ENCODE assay signal across 8 cellular contexts in genomic region chr2:148020358-148021058, GRCh38. TPM values are rescaled to one million over a fixed set of nuclear protein-coding genes. Genes with fewer than 3 reads are reported as not detected.
DNase-seq lines count a peak whose midpoint lies in the region; ATAC-seq and TF ChIP-seq lines count a peak whose summit lies in the region.

Gene ORC4, minus strand, starts transcription at chr2:148020737. Its CDS starts 44,779 bp downstream, at chr2:147975958.

- H3K4me1 ChIP-seq in PC-3 (ENCODE audit: insufficient read depth, low read length): peaks cover 25% of the 10 kb centered on the region; the same call in 1 of the 2 replicates

- no TSS peak for BruUV-seq in PC-3 (replicated peaks; lab: Mats Ljungman, UMichigan)

- peak within 1 kb of the TSS; percentile 98 for H3K4me2 ChIP-seq in PC-3 (ENCODE audit: low read length)

- peak within 1 kb of the TSS; percentile 87 for H2AFZ ChIP-seq in PC-3 (ENCODE audit: low read length)

- CTCF ChIA-PET in PC-3 (lab: Charles Lee): interaction anchor here (0.5 to 1.2 kb wide), 18 partner anchors 30 to 1552 kb away, joined by 3 to 21 read pairs (median 6); partner anchors contain the start of gene ACVR2A

- no peaks in the 10 kb centered on the region for H3K9me3 ChIP-seq in PC-3 (ENCODE audit: low read length)

- intact Hi-C loops in PC-3 (cut with micrococcal nuclease): loop anchor here (1.0 to 5.0 kb wide), 3 partner anchors 173 to 627 kb away; partner anchors contain the start of gene ACVR2A

- peak within 1 kb of the TSS; percentile 98 for H3K4me3 ChIP-seq in Jurkat, Clone E6-1 (ENCODE audit: low read length)
- peak within 1 kb of the TSS; percentile 99 for H3K4me3 ChIP-seq in PC-3 (ENCODE audit: low read length)
- H3K4me3 ChIP-seq in epithelial cell of proximal tubule (ENCODE audit: low read depth, low read length): peak within 1 kb of the TSS; percentile 78

- peaks cover 34% of the 10 kb centered on the region for H4K20me1 ChIP-seq in PC-3 (ENCODE audit: low read length)

- H3K9ac ChIP-seq in PC-3 (ENCODE audit: low read length): peak within 1 kb of the TSS; percentile 91

- H3K27ac ChIP-seq in PC-3 (ENCODE audit: low read length): peak within 1 kb of the TSS; percentile 59

- peaks cover 91% of the 10 kb centered on the region for H3K79me2 ChIP-seq in PC-3 (ENCODE audit: low read length)

- ATAC-seq in GM21619 (IDR thresholded peaks at IDR 0.05; ENCODE audit: unreplicated experiment) (peak; percentile 73), PC-3 (peak; percentile 87)

- DNase-seq in DMS53 treated with DMSO at 0.1 percent for 48 hours (lab: John Stamatoyannopoulos, UW; ENCODE audit: unreplicated experiment) (peak; percentile 58), PC-3 (peak; percentile 99), activated T-cell treated with anti-CD3 and anti-CD28 coated beads for 48 hours (ENCODE audit: low read depth) (peak; percentile 88), epithelial cell of proximal tubule (ENCODE audit: low read depth) (peak; percentile 93), mucosa of gallbladder (ENCODE audit: low spot score) (peak; percentile 99)
- peak; percentile 99 for DNase-seq in Jurkat, Clone E6-1 (ENCODE audit: low read depth, low spot score)
- DNase-seq in stimulated activated CD8-positive, alpha-beta memory T cell treated with anti-CD3 and anti-CD28 coated beads, Interleukin-4, amount 100 ng/mL, for 4 hours (ENCODE audit: low read depth in 2 of 2, low spot score in 1 of 2): peak; percentile 91 to 97

- H3K27me3 ChIP-seq in PC-3 (ENCODE audit: low read length): no peaks in the 10 kb centered on the region

- H3K9me2 ChIP-seq in PC-3 (replicated peaks; ENCODE audit: low read length): no peaks in the 10 kb centered on the region

- no peaks in the 10 kb centered on the region for H3K36me3 ChIP-seq in PC-3 (ENCODE audit: low read depth, low read length)

- POLR2A ChIA-PET in PC-3 (lab: Charles Lee; ENCODE audit: unreplicated experiment): interaction anchor here (0.6 to 0.9 kb wide), 14 partner anchors 17 to 1507 kb away, joined by 3 to 21 read pairs (median 5); no protein-coding TSS in a partner anchor

- TF ChIP-seq CTCF in PC-3 (conservative IDR thresholded peaks at IDR 0.05; ENCODE audit: low read depth, low read length) (peak; percentile 62), epithelial cell of proximal tubule (conservative IDR thresholded peaks at IDR 0.05; ENCODE audit: low read depth, low read length) (peak; percentile 62)

- no peaks in the 10 kb centered on the region for H3F3A ChIP-seq in PC-3 (ENCODE audit: low read length, unreplicated experiment)

RNA-seq across cellular contexts. Expression of gene ORC4, which starts in this region (rescaled TPM):
- polyA plus RNA-seq in Jurkat, Clone E6-1 (2012; ENCODE audit: insufficient read depth, insufficient read length): 28.3 TPM
- total RNA-seq in PC-3 (2014; rRNA removed) (34.6 and 65.9 TPM in 2 replicates), epithelial cell of proximal tubule (39.0 and 39.8 TPM in 2 replicates), mucosa of gallbladder (42.5 TPM)

Comparison
In these comparisons a context has a peak if more than half of its experiments do, and no peak if none do; other contexts are left out.
1. Peak in every context shown above with its lines: DNase-seq, ATAC-seq, H3K4me3 ChIP-seq and H3K27ac ChIP-seq.